Comparison of ENCODE assay signal across 10 cellular contexts in the genomic region with DNA sequence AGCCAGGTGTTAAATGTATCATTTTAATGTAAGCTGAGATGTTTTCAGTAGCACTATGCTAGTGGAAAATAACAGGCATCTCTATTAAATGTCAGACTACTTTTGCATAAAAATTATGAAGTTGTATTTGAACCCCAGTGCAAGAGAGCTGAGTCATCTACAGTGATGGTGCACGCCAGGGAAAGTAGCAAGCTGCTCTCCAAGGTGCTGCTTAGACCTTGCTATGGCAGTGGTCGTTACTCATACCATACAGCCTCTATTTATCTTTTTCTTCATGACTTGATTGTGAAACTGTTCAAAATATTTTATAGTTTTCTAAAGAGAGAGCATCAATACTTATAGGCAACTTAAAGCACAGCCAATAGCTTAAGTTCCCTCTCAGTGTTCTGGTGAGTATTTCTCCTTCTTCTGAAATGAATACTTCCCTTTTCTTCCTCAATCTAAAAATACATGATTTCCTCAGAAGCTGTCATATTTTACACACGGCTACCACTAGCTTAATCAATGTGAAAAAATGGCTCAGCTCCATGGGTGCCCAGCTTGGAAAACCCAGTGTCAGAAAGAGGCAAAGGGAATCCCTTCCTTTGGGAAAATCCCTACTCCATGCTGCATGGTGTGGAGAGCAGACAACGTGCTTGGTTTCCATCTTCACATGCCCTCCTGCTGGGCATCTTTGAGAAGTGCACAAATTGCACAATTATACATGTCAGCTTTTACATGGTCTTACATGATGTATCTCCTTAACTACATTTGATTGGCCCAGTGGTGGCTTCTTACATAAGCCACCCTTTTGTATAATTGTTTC.
DNase-seq lines count a peak whose midpoint lies in the region; ATAC-seq, FAIRE-seq and TF ChIP-seq lines count a peak whose summit lies in the region.
"Had no signal": no experiment of that assay in that cellular context is flagged by ENCODE, and none has a peak within 500 bp of the region (broad histone marks: within the 10 kb centered on the region; RNA-seq: fewer than 3 reads in every experiment).

No MANE protein-coding gene starts in this region.

- H3K27me3 Mint-ChIP-seq in T-helper 2 cell treated with Interferon-gamma antibody and Interleukin-4, amounts not matched to agents 5 μg/mL and 100 μg/mL, for 36 hours (ENCODE audit: low read depth) = peaks cover 5% of the 10 kb centered on the region

- DNase-seq in choroid plexus epithelial cell (ENCODE audit: low read depth) (peak; percentile 13), posterior cingulate gyrus (no peak), NCI-H446 treated with DMSO at 0.1 percent for 48 hours (lab: John Stamatoyannopoulos, UW) (no peak), GM12891 (ENCODE audit: insufficient read length, low spot score) (no peak)
- DNase-seq in T-helper 2 cell treated with Interferon-gamma antibody and Interleukin-4, amounts not matched to agents 5 μg/mL and 100 μg/mL, for 36 hours (ENCODE audit: low spot score) = no peak
- DNase-seq: body of pancreas, NCI-H524 had no signal

- no peaks in the 10 kb centered on the region for H3K36me3 Mint-ChIP-seq in T-helper 2 cell treated with Interferon-gamma antibody and Interleukin-4, amounts not matched to agents 5 μg/mL and 100 μg/mL, for 36 hours (ENCODE audit: low read depth)

- TF ChIP-seq POLR2A in GM12891 (IDR thresholded peaks at IDR 0.05; ENCODE audit: low read depth, low read length) = no peak

- H3K4me3 ChIP-seq in choroid plexus epithelial cell (ENCODE audit: low read depth, low read length) = no peak overlapping the region
- H3K4me3 ChIP-seq: body of pancreas had no signal

- FAIRE-seq in GM12891 (lab: Jason Lieb, UNC) = no peak

- H3K4me3 Mint-ChIP-seq in T-helper 2 cell treated with Interferon-gamma antibody and Interleukin-4, amounts not matched to agents 5 μg/mL and 100 μg/mL, for 36 hours = no peak overlapping the region

- ATAC-seq in GM18858 (IDR thresholded peaks at IDR 0.05; ENCODE audit: unreplicated experiment) (peak; percentile 26), GM21529 (IDR thresholded peaks at IDR 0.05; ENCODE audit: unreplicated experiment) (peak; percentile 37), HG03521 (IDR thresholded peaks at IDR 0.05; ENCODE audit: unreplicated experiment) (peak; percentile 22)
- ATAC-seq: body of pancreas had no signal

- no peak for TF ChIP-seq CTCF in choroid plexus epithelial cell (conservative IDR thresholded peaks at IDR 0.05; ENCODE audit: low read depth, low read length)

- H3K27ac Mint-ChIP-seq in T-helper 2 cell treated with Interferon-gamma antibody and Interleukin-4, amounts not matched to agents 5 μg/mL and 100 μg/mL, for 36 hours = no peak overlapping the region

- intact Hi-C loops in posterior cingulate gyrus (cut with DNase I) = no loop called here

- H3K9me3 Mint-ChIP-seq in T-helper 2 cell treated with Interferon-gamma antibody and Interleukin-4, amounts not matched to agents 5 μg/mL and 100 μg/mL, for 36 hours = no peaks in the 10 kb centered on the region

- H3K4me1 Mint-ChIP-seq in T-helper 2 cell treated with Interferon-gamma antibody and Interleukin-4, amounts not matched to agents 5 μg/mL and 100 μg/mL, for 36 hours (ENCODE audit: low read depth) = no peaks in the 10 kb centered on the region

TF ChIP-seq in GM12891, 5 proteins besides CTCF, POLR2A, EP300 and RAD21:
- TF ChIP-seq SPI1 (IDR thresholded peaks at IDR 0.05; ENCODE audit: low read depth, low read length) (no peak), TAF1 (IDR thresholded peaks at IDR 0.05; ENCODE audit: low read depth, low read length) (no peak), POU2F2 (IDR thresholded peaks at IDR 0.05; ENCODE audit: low read depth, low read length) (no peak), POLR2AphosphoS5 (IDR thresholded peaks at IDR 0.05; ENCODE audit: low read depth, low read length) (no peak), PAX5 (IDR thresholded peaks at IDR 0.05; ENCODE audit: insufficient read depth, low read length, severe bottlenecking) (no peak)
TF ChIP-seq in GM12891: peak in this region for 0.
